21 cellular contexts compared by ENCODE assay signal in genomic region chr14:102277874-102278630, GRCh38. TPM values are rescaled to one million over a fixed set of nuclear protein-coding genes. Genes with fewer than 3 reads are reported as not detected.
DNase-seq lines count a peak whose midpoint lies in the region; ATAC-seq, FAIRE-seq and TF ChIP-seq lines count a peak whose summit lies in the region.
"Had no signal": no experiment of that assay in that cellular context is flagged by ENCODE, and none has a peak within 500 bp of the region (broad histone marks: within the 10 kb centered on the region; RNA-seq: fewer than 3 reads in every experiment).

No MANE protein-coding gene starts in this region.

- no peak for DNase-seq in A549 (ENCODE audit: low read depth in 1 of 2, low spot score in 1 of 2)
- peak; percentile 32 for DNase-seq in IMR-90
- DNase-seq in PC-9, result no peak
- DNase-seq in cardiac muscle cell (ENCODE audit: low read depth in 1 of 2, low spot score in 1 of 2), result peak in 1 of 2 donors; percentile 33
- no peak for DNase-seq in middle frontal gyrus (ENCODE audit: extremely low spot score, low spot score)
- no peak for DNase-seq in GM10248 (ENCODE audit: extremely low spot score)
- DNase-seq in posterior cingulate gyrus, result no peak
- DNase-seq in MM.1S, result no peak
- DNase-seq: activated CD4-positive, alpha-beta memory T cell treated with anti-CD3 and anti-CD28 coated beads, Interleukin-2, amount 10 ng/mL, durations not matched to agents 7 days and 5 days; activated naive CD4-positive, alpha-beta T cell treated with Interleukin-2 at 50 U/mL for 16 hours; activated T-cell treated with anti-CD3 and anti-CD28 coated beads, Interleukin-2, amount 50 U/mL, for 1 hour; CD4-positive, alpha-beta memory T cell; DMS79; effector CD8-positive, alpha-beta T cell; Kasumi-1; lower lobe of right lung; occipital lobe; right lobe of liver; SJCRH30; stimulated activated naive B cell treated with anti-CD40 and anti-IgM and Interleukin-4, amounts not matched to agents 10 μg/mL and 1 μg/mL and 100 μg/mL, for 72 hours; T-helper 2 cell had no signal

- peak overlapping the region; percentile 97 for H3K4ac ChIP-seq in IMR-90 (ENCODE audit: low read depth, low read length)

- peak overlapping the region; percentile 74 for H2AK9ac ChIP-seq in IMR-90 (replicated peaks; ENCODE audit: low read depth, low read length, poor library complexity)

- H4K8ac ChIP-seq in IMR-90 (ENCODE audit: low read depth in 2 of 2, low read length in 2 of 2), result peak overlapping the region; percentile 83 to 90

- peak overlapping the region; percentile 99 for H2BK15ac ChIP-seq in IMR-90 (ENCODE audit: low read depth, low read length)

- TF ChIP-seq POLR2A in A549 (IDR thresholded peaks at IDR 0.05; ENCODE audit: low read length) (no peak), IMR-90 (IDR thresholded peaks at IDR 0.05; ENCODE audit: low read depth, low read length) (no peak)

- H4K5ac ChIP-seq in IMR-90 (ENCODE audit: low read depth, low read length), result peak overlapping the region; percentile 65; the same call in 1 of the 2 replicates

- peak overlapping the region; percentile 98 for H2BK5ac ChIP-seq in IMR-90 (ENCODE audit: low read depth, low read length, poor library complexity, severe bottlenecking)

- peak overlapping the region; percentile 96 for H2BK120ac ChIP-seq in IMR-90 (ENCODE audit: low read depth, low read length)

- peaks cover 14% of the 10 kb centered on the region; the same call in 1 of the 3 replicates for H3K9me3 ChIP-seq in A549
- no peaks in the 10 kb centered on the region for H3K9me3 ChIP-seq in IMR-90 (ENCODE audit: control insufficient read depth, insufficient read depth, low read length)
- peaks cover 6% of the 10 kb centered on the region; the same call in 1 of the 2 replicates for H3K9me3 ChIP-seq in PC-9 (ENCODE audit: insufficient read depth, low read depth)
- H3K9me3 ChIP-seq in cardiac muscle cell (ENCODE audit: low read depth), result no peaks in the 10 kb centered on the region
- no peaks in the 10 kb centered on the region for H3K9me3 ChIP-seq in MM.1S (replicated peaks; ENCODE audit: insufficient read depth, low read length)
- H3K9me3 ChIP-seq: lower lobe of right lung, right lobe of liver had no signal

- 87% methylated on average over 7 of the region's 7 CpGs for WGBS in A549 (ENCODE audit: missing lambda C conversion rate)
- 83% methylated on average over 1 of the region's 7 CpGs; no CpG with 5 or more reads in 1 of the 2 experiments for WGBS in IMR-90 (ENCODE audit: extremely low coverage in 2 of 2, insufficient read length in 1 of 2), 2 experiments

- POLR2A ChIA-PET in A549 (lab: Yijun Ruan, JAX) (no interaction called here), IMR-90 (lab: Charles Lee; ENCODE audit: unreplicated experiment) (no interaction called here), PC-9 (lab: Charles Lee; ENCODE audit: unreplicated experiment) (no interaction called here), GM10248 (lab: Yijun Ruan, JAX) (no interaction called here)

- H2BK20ac ChIP-seq in IMR-90 (ENCODE audit: low read depth, low read length), result peak overlapping the region; percentile 99

- CTCF ChIA-PET in A549 (lab: Yijun Ruan, JAX), result interaction anchor here (0.9 to 1.8 kb wide), 5 partner anchors 10 to 39 kb away, joined by 3 to 7 read pairs (median 4); no protein-coding TSS in a partner anchor
- CTCF ChIA-PET in IMR-90 (lab: Yijun Ruan, JAX), result no interaction called here
- CTCF ChIA-PET in PC-9 (lab: Charles Lee), result no interaction called here
- CTCF ChIA-PET in GM10248 (lab: Yijun Ruan, JAX), result no interaction called here

- TF ChIP-seq CTCF in A549 (IDR thresholded peaks at IDR 0.05) (no peak), IMR-90 (conservative IDR thresholded peaks at IDR 0.05; ENCODE audit: low read depth, low read length) (no peak), PC-9 (conservative IDR thresholded peaks at IDR 0.05) (no peak), cardiac muscle cell (IDR thresholded peaks at IDR 0.05; ENCODE audit: low read depth, low read length) (no peak), GM10248 (IDR thresholded peaks at IDR 0.05; ENCODE audit: control extremely low read depth, extremely low read depth, low read depth, missing control alignments) (no peak), MM.1S (IDR thresholded peaks at IDR 0.05; ENCODE audit: low read length) (no peak)

- no peak for FAIRE-seq in A549 (lab: Jason Lieb, UNC)

- H3K9me2 ChIP-seq in PC-9 (ENCODE audit: insufficient read depth) (no peaks in the 10 kb centered on the region), MM.1S (replicated peaks; ENCODE audit: insufficient read depth, low read length) (no peaks in the 10 kb centered on the region)

- dilution Hi-C loops in IMR-90 (cut with HindIII; ENCODE audit: low sequenced_read_pairs, unreplicated experiment), result no loop called here

- H3F3A ChIP-seq in PC-9 (ENCODE audit: insufficient read depth, low read depth) (peaks cover 60% of the 10 kb centered on the region), MM.1S (ENCODE audit: insufficient read depth, low read length) (no peaks in the 10 kb centered on the region)

- H3K36me3 ChIP-seq in IMR-90 (ENCODE audit: control insufficient read depth, insufficient read depth, low read length) (no peaks in the 10 kb centered on the region), PC-9 (ENCODE audit: low read depth) (peaks cover 16% of the 10 kb centered on the region; the same call in 1 of the 2 replicates), cardiac muscle cell (no peaks in the 10 kb centered on the region), MM.1S (replicated peaks; ENCODE audit: insufficient read depth, low read length) (no peaks in the 10 kb centered on the region)
- H3K36me3 ChIP-seq: right lobe of liver, SJCRH30 had no signal

- intact Hi-C loops in IMR-90 (cut with micrococcal nuclease) (no loop called here), PC-9 (cut with micrococcal nuclease; ENCODE audit: unreplicated experiment) (loop anchor here (2.0 kb wide), 1 partner anchor 15 kb away; no protein-coding TSS in a partner anchor), posterior cingulate gyrus (cut with DNase I) (no loop called here)

- H3K14ac ChIP-seq in IMR-90 (replicated peaks; ENCODE audit: low read depth, low read length), result peak overlapping the region; percentile 95

- in situ Hi-C loops in IMR-90 (cut with MboI; ENCODE audit: low sequenced_read_pairs), result no loop called here

- H3K79me1 ChIP-seq in IMR-90 (ENCODE audit: low read depth in 1 of 2, low read length in 2 of 2), result peaks cover 5 to 20% of the 10 kb centered on the region in 2 experiments; a peak in 3 of 4 replicates

- H3K23ac ChIP-seq in IMR-90 (ENCODE audit: low read depth, low read length), result peak overlapping the region; percentile 68; the same call in 1 of the 2 replicates

- H2AFZ ChIP-seq in IMR-90 (replicated peaks; ENCODE audit: low read length, poor library complexity), result no peak overlapping the region
- H2AFZ ChIP-seq in PC-9, result no peak overlapping the region
- no peak overlapping the region for H2AFZ ChIP-seq in MM.1S (ENCODE audit: low read length)

- H3K27me3 ChIP-seq in IMR-90 (ENCODE audit: control insufficient read depth, insufficient read depth, low read length), result no peaks in the 10 kb centered on the region
- H3K27me3 ChIP-seq in PC-9 (ENCODE audit: insufficient read depth, low read depth), result no peaks in the 10 kb centered on the region
- H3K27me3 ChIP-seq in cardiac muscle cell, result no peaks in the 10 kb centered on the region
- no peaks in the 10 kb centered on the region for H3K27me3 ChIP-seq in MM.1S (replicated peaks; ENCODE audit: insufficient read depth, low read length)
- H3K27me3 ChIP-seq: right lobe of liver, SJCRH30 had no signal

- H3K79me2 ChIP-seq in PC-9 (ENCODE audit: low read depth) (no peaks in the 10 kb centered on the region), MM.1S (ENCODE audit: low read length) (no peaks in the 10 kb centered on the region)

- H4K91ac ChIP-seq in IMR-90 (ENCODE audit: insufficient read depth, low read depth, low read length), result peak overlapping the region; percentile 98

- TF ChIP-seq EP300 in A549 (IDR thresholded peaks at IDR 0.05), result no peak

- H4K20me1 ChIP-seq in IMR-90 (ENCODE audit: insufficient read depth, low read length), result no peaks in the 10 kb centered on the region
- no peaks in the 10 kb centered on the region for H4K20me1 ChIP-seq in PC-9 (ENCODE audit: insufficient read depth)
- H4K20me1 ChIP-seq in MM.1S (ENCODE audit: insufficient read depth, low read length), result no peaks in the 10 kb centered on the region

- ATAC-seq in A549 (no peak), IMR-90 (ENCODE audit: low read depth) (no peak)
- ATAC-seq: lower lobe of right lung; right lobe of liver; stimulated activated naive B cell treated with anti-CD40 and anti-IgM and Interleukin-4, amounts not matched to agents 10 μg/mL and 1 μg/mL and 100 μg/mL, for 72 hours had no signal

- H3K4me1 ChIP-seq in A549 (peaks cover 48% of the 10 kb centered on the region), IMR-90 (ENCODE audit: control insufficient read depth, insufficient read depth, low read length) (peaks cover 12% of the 10 kb centered on the region), PC-9 (replicated peaks; ENCODE audit: insufficient read depth) (peaks cover 66% of the 10 kb centered on the region), cardiac muscle cell (ENCODE audit: low read depth) (peaks cover 14% of the 10 kb centered on the region), MM.1S (ENCODE audit: low read length) (no peaks in the 10 kb centered on the region)
- H3K4me1 ChIP-seq: lower lobe of right lung, right lobe of liver, SJCRH30 had no signal

- peak overlapping the region; percentile 91; the same call in 1 of the 2 replicates for H3K18ac ChIP-seq in IMR-90 (ENCODE audit: low read depth, low read length)

- H3K56ac ChIP-seq in IMR-90 (ENCODE audit: extremely low read depth, insufficient read depth, low read length), result peak overlapping the region; percentile 25; the same call in 1 of the 2 replicates

- peaks cover 8% of the 10 kb centered on the region for H3K9me1 ChIP-seq in IMR-90 (ENCODE audit: insufficient read depth, low read length)

- peak overlapping the region; percentile 99 for H2AK5ac ChIP-seq in IMR-90 (ENCODE audit: low read depth, low read length)

- BruUV-seq in IMR-90 (replicated peaks; lab: Mats Ljungman, UMichigan) (no TSS peak), PC-9 (replicated peaks; lab: Mats Ljungman, UMichigan) (no TSS peak)

- H3K4me3 ChIP-seq in A549, result no peak overlapping the region
- no peak overlapping the region for H3K4me3 ChIP-seq in IMR-90 (ENCODE audit: insufficient read depth, low read depth, low read length)
- H3K4me3 ChIP-seq in PC-9, result no peak overlapping the region
- H3K4me3 ChIP-seq in cardiac muscle cell, result no peak overlapping the region
- H3K4me3 ChIP-seq in MM.1S (ENCODE audit: low read length), result no peak overlapping the region
- H3K4me3 ChIP-seq: lower lobe of right lung, right lobe of liver, SJCRH30 had no signal

- H3K4me2 ChIP-seq in A549, result no peak overlapping the region
- H3K4me2 ChIP-seq in IMR-90 (ENCODE audit: low read depth, low read length), result no peak overlapping the region
- peak overlapping the region; percentile 74 for H3K4me2 ChIP-seq in PC-9
- no peak overlapping the region for H3K4me2 ChIP-seq in MM.1S (ENCODE audit: low read depth, low read length)

- no peak for TF ChIP-seq RAD21 in A549 (conservative IDR thresholded peaks at IDR 0.05 in 1 of 2, IDR thresholded peaks at IDR 0.05 in 1 of 2)
- TF ChIP-seq RAD21 in IMR-90 (IDR thresholded peaks at IDR 0.05; ENCODE audit: low read length), result no peak

- H3K27ac ChIP-seq in A549 (peak overlapping the region; percentile 87 to 92), IMR-90 (ENCODE audit: insufficient read depth, low read length) (peak overlapping the region; percentile 43; the same call in 1 of the 2 replicates), PC-9 (peak overlapping the region; percentile 95), cardiac muscle cell (peak overlapping the region; percentile 82), MM.1S (ENCODE audit: low read length) (no peak overlapping the region)
- H3K27ac ChIP-seq: lower lobe of right lung, right lobe of liver, SJCRH30 had no signal

- H3K9ac ChIP-seq in IMR-90 (ENCODE audit: low read depth, low read length) (no peak overlapping the region), MM.1S (ENCODE audit: low read length) (no peak overlapping the region)

RNA-seq across cellular contexts. Expression of gene MOK, which starts 26.9 kb away (rescaled TPM):
- polyA plus RNA-seq in A549 (2011; rRNA removed) (10.4 and 12.6 TPM in 2 replicates), A549 (2017; fragmentation: RNase III; extraction: RNeasy Plus Mini Kit Qiagen cat#74134 plus additional on column Dnase treatment) (18.5 to 25.1 TPM (median 19.3 TPM) in 3 replicates), IMR-90 (2012; rRNA removed) (48.1 and 48.5 TPM in 2 replicates), cardiac muscle cell (19.2 and 28.1 TPM in 2 replicates)
- polyA plus RNA-seq in A549 (2012; cell fraction: cytosol; rRNA removed), result 21.3 and 23.1 TPM in 2 replicates
- polyA plus RNA-seq in A549 (2012; cell fraction: nucleus; rRNA removed), result 93.2 and 98.3 TPM in 2 replicates
- 8.8 and 11.1 TPM in 2 replicates for polyA minus RNA-seq in A549 (2011; rRNA and poly(A)+ RNA removed)
- total RNA-seq in IMR-90 (2012; rRNA removed) (16.8 and 24.4 TPM in 2 replicates), PC-9 (2021) (72.1 and 74.3 TPM in 2 replicates), cardiac muscle cell (29.7 and 31.7 TPM in 2 replicates)
- polyA plus RNA-seq in IMR-90 (2012; cell fraction: cytosol; rRNA removed), result 22.5 and 28.2 TPM in 2 replicates
- polyA plus RNA-seq in IMR-90 (2012; cell fraction: nucleus; rRNA removed; ENCODE audit: low replicate concordance), result 188 and 260 TPM in 2 replicates

RNA-seq across cellular contexts. Expression of gene ZNF839, which starts 41.5 kb away (rescaled TPM):
- polyA plus RNA-seq in A549 (2011; rRNA removed) (8.5 and 10.8 TPM in 2 replicates), A549 (2017; fragmentation: RNase III; extraction: RNeasy Plus Mini Kit Qiagen cat#74134 plus additional on column Dnase treatment) (6.0 to 7.9 TPM (median 7.2 TPM) in 3 replicates), IMR-90 (2012; rRNA removed) (9.8 and 10.7 TPM in 2 replicates), cardiac muscle cell (16.1 TPM in 2 replicates)
- polyA plus RNA-seq in A549 (2012; cell fraction: cytosol; rRNA removed), result 8.6 and 8.8 TPM in 2 replicates
- polyA plus RNA-seq in A549 (2012; cell fraction: nucleus; rRNA removed), result 30.0 and 37.7 TPM in 2 replicates
- polyA minus RNA-seq in A549 (2011; rRNA and poly(A)+ RNA removed), result 6.5 and 7.9 TPM in 2 replicates
- total RNA-seq in IMR-90 (2012; rRNA removed) (5.7 and 6.4 TPM in 2 replicates), PC-9 (2021) (11.8 and 16.3 TPM in 2 replicates), cardiac muscle cell (15.6 and 16.9 TPM in 2 replicates)
- 4.8 and 5.5 TPM in 2 replicates for polyA plus RNA-seq in IMR-90 (2012; cell fraction: cytosol; rRNA removed)
- 42.8 and 49.8 TPM in 2 replicates for polyA plus RNA-seq in IMR-90 (2012; cell fraction: nucleus; rRNA removed; ENCODE audit: low replicate concordance)
